In the genomic region with DNA sequence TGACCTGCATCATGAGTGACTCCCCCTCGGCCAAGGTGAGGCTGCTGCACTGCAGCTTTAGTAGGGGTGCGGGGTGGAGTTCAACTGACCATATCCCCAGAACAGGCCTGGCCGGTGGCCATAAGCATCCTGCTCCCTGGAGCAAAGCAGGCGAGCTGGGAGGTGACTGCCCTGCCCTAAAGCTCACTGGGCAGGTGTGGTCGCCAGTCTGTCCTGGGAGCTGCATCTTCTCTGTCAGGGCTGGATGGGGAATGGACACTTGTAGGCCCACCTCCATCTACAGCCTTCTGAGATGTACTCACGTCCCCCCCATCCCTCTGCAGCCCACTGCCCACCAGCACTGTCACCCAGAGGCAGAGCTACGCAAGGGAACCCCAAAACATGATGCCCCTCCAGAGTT, we compare ENCODE assay signal across 30 cellular contexts.
"Had no signal": no experiment of that assay in that cellular context is flagged by ENCODE, and none has a peak within 500 bp of the region (broad histone marks: within the 10 kb centered on the region; RNA-seq: fewer than 3 reads in every experiment).

No MANE protein-coding gene starts in this region.

- H3K27me3 ChIP-seq: heart right ventricle, hepatocyte, left lung, neural progenitor cell, suprapubic skin, tibial artery, upper lobe of right lung had no signal

- H3K27me3 Mint-ChIP-seq: naive B cell; stimulated activated naive CD8-positive, alpha-beta T cell treated with anti-CD3 and anti-CD28 coated beads, Interleukin-15, Interleukin-2, amounts not matched to agents 100 ng/mL and 50 ng/mL, for 24 hours had no signal

- H3K79me2 ChIP-seq: hepatocyte had no signal

- H3K9me3 ChIP-seq: heart right ventricle, left lung, psoas muscle, suprapubic skin, thoracic aorta, tibial artery, upper lobe of right lung had no signal

- H3K4me3 ChIP-seq: heart right ventricle, hepatocyte, left lung, lung, neural progenitor cell, psoas muscle, skin epidermis, suprapubic skin, thoracic aorta, tibial artery, upper lobe of right lung had no signal

- H3K36me3 Mint-ChIP-seq: naive B cell, natural killer cell, neural progenitor cell had no signal

- DNase-seq: heart right ventricle; islet precursor cell; kidney glomerular epithelial cell; left colon; mesendoderm; naive B cell; natural killer cell; nephron progenitor cell; nucleus accumbens; stimulated activated CD4-positive, alpha-beta T cell treated with anti-CD3 and anti-CD28 coated beads, Interleukin-12 subunit alpha, Interleukin-12 subunit beta, amount 100 ng/mL, for 4 hours; stimulated activated CD4-positive, alpha-beta T cell treated with anti-CD3 and anti-CD28 coated beads, Interleukin-15, amount 100 ng/mL, for 24 hours; stimulated activated CD4-positive, alpha-beta T cell treated with anti-CD3 and anti-CD28 coated beads, Interleukin-2, amount 100 ng/mL, for 24 hours; stimulated activated CD4-positive, alpha-beta T cell treated with anti-CD3 and anti-CD28 coated beads, Interleukin-4, amount 100 ng/mL, for 1 hour; stimulated activated naive CD4-positive, alpha-beta T cell; tibial artery; trophoblast cell; upper lobe of right lung had no signal

- H3K4me1 ChIP-seq: neural progenitor cell, psoas muscle, tibial artery had no signal

- H3K27ac ChIP-seq: heart right ventricle, hepatocyte, left lung, neural progenitor cell, parathyroid adenoma, psoas muscle, skin epidermis, suprapubic skin, thoracic aorta, tibial artery, upper lobe of right lung had no signal

- ATAC-seq: heart right ventricle, left colon, left lung, natural killer cell, sciatic nerve, upper lobe of right lung had no signal

- H3K9ac ChIP-seq: neural progenitor cell, parathyroid adenoma had no signal

- H3K36me3 ChIP-seq: neural progenitor cell had no signal

- FAIRE-seq: urothelium cell line had no signal

- H3K27ac Mint-ChIP-seq: mesothelial cell of epicardium; nephron progenitor cell; neural progenitor cell; stimulated activated naive CD8-positive, alpha-beta T cell treated with anti-CD3 and anti-CD28 coated beads, Interleukin-15, Interleukin-2, amounts not matched to agents 100 ng/mL and 50 ng/mL, for 24 hours had no signal

- H3K4me2 ChIP-seq: hepatocyte, neural progenitor cell had no signal

- H3K9me3 Mint-ChIP-seq: mesothelial cell of epicardium; naive B cell; natural killer cell; nephron progenitor cell; neural progenitor cell; stimulated activated naive CD8-positive, alpha-beta T cell treated with anti-CD3 and anti-CD28 coated beads, Interleukin-15, Interleukin-2, amounts not matched to agents 100 ng/mL and 50 ng/mL, for 24 hours had no signal

- H2AFZ ChIP-seq: hepatocyte, neural progenitor cell, parathyroid adenoma had no signal

- H3K4me3 Mint-ChIP-seq: mesothelial cell of epicardium; naive B cell; natural killer cell; nephron progenitor cell; neural progenitor cell; stimulated activated naive CD8-positive, alpha-beta T cell treated with anti-CD3 and anti-CD28 coated beads, Interleukin-15, Interleukin-2, amounts not matched to agents 100 ng/mL and 50 ng/mL, for 24 hours had no signal
